17 cellular contexts compared by ENCODE assay signal in the genomic region with DNA sequence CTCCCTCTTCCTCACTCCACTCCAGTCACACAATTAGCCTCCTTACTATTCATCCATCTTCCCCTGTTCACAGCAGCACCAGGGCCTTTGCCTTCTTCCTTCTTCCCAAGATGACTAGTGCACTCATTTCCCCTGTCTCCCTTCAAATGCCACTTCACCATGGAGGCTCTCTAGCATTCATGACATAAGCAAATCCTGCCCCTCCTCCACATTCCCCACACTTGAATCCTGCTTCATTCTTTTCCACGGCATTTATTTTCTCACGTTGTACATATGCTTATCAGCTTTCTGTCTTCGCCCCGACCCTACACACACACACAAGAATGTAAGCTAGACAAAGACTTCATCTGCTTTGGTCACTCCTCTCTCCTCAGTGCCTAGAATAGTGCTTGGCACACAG.
DNase-seq lines count a peak whose midpoint lies in the region; ATAC-seq and TF ChIP-seq lines count a peak whose summit lies in the region.
"Had no signal": no experiment of that assay in that cellular context is flagged by ENCODE, and none has a peak within 500 bp of the region (broad histone marks: within the 10 kb centered on the region; RNA-seq: fewer than 3 reads in every experiment).

No MANE protein-coding gene starts in this region.

- no peaks in the 10 kb centered on the region for H3K27me3 ChIP-seq in BLaER1 treated with 17β-estradiol and CSF1 and Interleukin-3, amounts not matched to agents 10 nM and 100 nM
- H3K27me3 ChIP-seq: tibial nerve had no signal

- H3K4me2 ChIP-seq in BLaER1 treated with 17β-estradiol and CSF1 and Interleukin-3, amounts not matched to agents 10 nM and 100 nM, result peak overlapping the region; percentile 11 to 84 (median 66); a peak in 19 of 22 replicates
- H3K4me2 ChIP-seq: GM23338 had no signal

- no peak for ATAC-seq in GM19395 (IDR thresholded peaks at IDR 0.05; ENCODE audit: unreplicated experiment)
- ATAC-seq: GM23338 had no signal

- POLR2A ChIA-PET in activated CD4-positive, alpha-beta T cell treated with anti-CD3 and anti-CD28 coated beads, Interleukin-2, amount 10 ng/mL, durations not matched to agents 7 days and 5 days (lab: Charles Lee), result no interaction called here

- H3K27ac ChIP-seq in BLaER1 treated with 17β-estradiol and CSF1 and Interleukin-3, amounts not matched to agents 10 nM and 100 nM, result peak overlapping the region in 9 of 11 experiments; percentile 10 to 83 (median 41); a peak in 11 of 22 replicates
- H3K27ac ChIP-seq in VCaP, result peak overlapping the region; percentile 45; the same call in 1 of the 2 replicates
- H3K27ac ChIP-seq: tibial nerve, WERI-Rb-1 had no signal

- H3K36me3 ChIP-seq in BLaER1 treated with 17β-estradiol and CSF1 and Interleukin-3, amounts not matched to agents 10 nM and 100 nM, result peaks cover 34 to 99% (median 95%) of the 10 kb centered on the region in 11 experiments

- CTCF ChIA-PET in activated CD4-positive, alpha-beta T cell treated with anti-CD3 and anti-CD28 coated beads, Interleukin-2, amount 10 ng/mL, durations not matched to agents 7 days and 5 days (lab: Charles Lee), result no interaction called here

- no peak for TF ChIP-seq CTCF in VCaP (conservative IDR thresholded peaks at IDR 0.05)

- H3K9ac ChIP-seq in BLaER1 treated with 17β-estradiol and CSF1 and Interleukin-3, amounts not matched to agents 10 nM and 100 nM, result peak overlapping the region in 3 of 11 experiments; percentile 0 to 47 (median 19); a peak in 1 of 22 replicates

- peak; percentile 8 for DNase-seq in NCI-H748 (lab: John Stamatoyannopoulos, UW; ENCODE audit: unreplicated experiment)
- no peak for DNase-seq in NCI-H748 treated with DMSO at 0.1 percent for 48 hours (lab: John Stamatoyannopoulos, UW)
- peak; percentile 9 for DNase-seq in hepatic stellate cell (ENCODE audit: low spot score)
- DNase-seq in stimulated activated CD4-positive, alpha-beta T cell treated with anti-CD3 and anti-CD28 coated beads, Interleukin-4, amount 100 ng/mL, for 24 hours, result no peak
- no peak for DNase-seq in activated CD4-positive, alpha-beta T cell treated with anti-CD3 and anti-CD28 coated beads, Interleukin-2, amount 10 ng/mL, durations not matched to agents 7 days and 5 days
- DNase-seq: activated effector memory CD4-positive, alpha-beta T cell treated with Interleukin-2 at 50 U/mL for 16 hours; foreskin melanocyte; NCI-H1436; NK-92 treated with Interleukin-12 subunit alpha and Interleukin-12 subunit beta, amount 100 ng/mL, for 24 hours; retina; WERI-Rb-1 had no signal

- H3K4me1 ChIP-seq in BLaER1 treated with 17β-estradiol and CSF1 and Interleukin-3, amounts not matched to agents 10 nM and 100 nM, result peaks cover 11 to 39% (median 19%) of the 10 kb centered on the region in 10 experiments; a peak in 19 of 20 replicates

- no peaks in the 10 kb centered on the region for H3K27me3 Mint-ChIP-seq in activated CD4-positive, alpha-beta T cell treated with anti-CD3 and anti-CD28 coated beads, Interleukin-2, amount 10 ng/mL, durations not matched to agents 7 days and 5 days
- H3K27me3 Mint-ChIP-seq: dendritic cell treated with granulocyte-macrophage colony-stimulating factor and Interleukin-4, amounts not matched to agents 40 ng/mL and 50 ng/mL, for 4 days had no signal

- peaks cover 51% of the 10 kb centered on the region for H3K36me3 Mint-ChIP-seq in activated CD4-positive, alpha-beta T cell treated with anti-CD3 and anti-CD28 coated beads, Interleukin-2, amount 10 ng/mL, durations not matched to agents 7 days and 5 days (ENCODE audit: low read depth)

- no peak overlapping the region for H3K4me3 ChIP-seq in BLaER1 treated with 17β-estradiol and CSF1 and Interleukin-3, amounts not matched to agents 10 nM and 100 nM
- H3K4me3 ChIP-seq: GM23338, tibial nerve had no signal

- H3K4me3 Mint-ChIP-seq in activated CD4-positive, alpha-beta T cell treated with anti-CD3 and anti-CD28 coated beads, Interleukin-2, amount 10 ng/mL, durations not matched to agents 7 days and 5 days, result no peak overlapping the region
- H3K4me3 Mint-ChIP-seq: dendritic cell treated with granulocyte-macrophage colony-stimulating factor and Interleukin-4, amounts not matched to agents 40 ng/mL and 50 ng/mL, for 4 days; GM23338 had no signal

- 0 out of 22 replicates have a peak, but pooled peaks cover 0 to 4% (median 0%) of the 10 kb centered on the region in 11 experiments for H3K9me3 ChIP-seq in BLaER1 treated with 17β-estradiol and CSF1 and Interleukin-3, amounts not matched to agents 10 nM and 100 nM (replicated peaks in 1 of 11)
- H3K9me3 ChIP-seq: tibial nerve had no signal

- H3K9me3 Mint-ChIP-seq in activated CD4-positive, alpha-beta T cell treated with anti-CD3 and anti-CD28 coated beads, Interleukin-2, amount 10 ng/mL, durations not matched to agents 7 days and 5 days, result no peaks in the 10 kb centered on the region
- H3K9me3 Mint-ChIP-seq: dendritic cell treated with granulocyte-macrophage colony-stimulating factor and Interleukin-4, amounts not matched to agents 40 ng/mL and 50 ng/mL, for 4 days; GM23338 had no signal

- no peaks in the 10 kb centered on the region for H4K20me1 ChIP-seq in BLaER1 treated with 17β-estradiol and CSF1 and Interleukin-3, amounts not matched to agents 10 nM and 100 nM

- H3K4me1 Mint-ChIP-seq in activated CD4-positive, alpha-beta T cell treated with anti-CD3 and anti-CD28 coated beads, Interleukin-2, amount 10 ng/mL, durations not matched to agents 7 days and 5 days, result peaks cover 3% of the 10 kb centered on the region
- H3K4me1 Mint-ChIP-seq: GM23338 had no signal

- no peak overlapping the region for H3K27ac Mint-ChIP-seq in activated CD4-positive, alpha-beta T cell treated with anti-CD3 and anti-CD28 coated beads, Interleukin-2, amount 10 ng/mL, durations not matched to agents 7 days and 5 days
- H3K27ac Mint-ChIP-seq: dendritic cell treated with granulocyte-macrophage colony-stimulating factor and Interleukin-4, amounts not matched to agents 40 ng/mL and 50 ng/mL, for 4 days; GM23338 had no signal

Comparison
In these comparisons a context has a peak if more than half of its experiments do, and no peak if none do; other contexts are left out.
1. DNase-seq: peak in NCI-H748 (single experiment) and hepatic stellate cell (single experiment); none in NCI-H748 treated with DMSO at 0.1 percent for 48 hours (single experiment), stimulated activated CD4-positive, alpha-beta T cell treated with anti-CD3 and anti-CD28 coated beads, Interleukin-4, amount 100 ng/mL, for 24 hours (single experiment) and activated CD4-positive, alpha-beta T cell treated with anti-CD3 and anti-CD28 coated beads, Interleukin-2, amount 10 ng/mL, durations not matched to agents 7 days and 5 days (single experiment).